In genomic region chr4:89949782-89950387, GRCh38 we compare ENCODE assay signal across 9 cellular contexts. TPM values are rescaled to one million over a fixed set of nuclear protein-coding genes. Genes with fewer than 3 reads are reported as not detected.
A peak's percentile ranks its signal among the peaks of the same experiment; 100 is the strongest.
DNase-seq lines count a peak whose midpoint lies in the region; ATAC-seq and TF ChIP-seq lines count a peak whose summit lies in the region.
"Had no signal": no experiment of that assay in that cellular context is flagged by ENCODE, and none has a peak within 500 bp of the region (broad histone marks: within the 10 kb centered on the region; RNA-seq: fewer than 3 reads in every experiment).

No MANE protein-coding gene starts in this region.

- ATAC-seq in RWPE2 (ENCODE audit: low read depth) (no peak), GM19351 (IDR thresholded peaks at IDR 0.05; ENCODE audit: unreplicated experiment) (no peak), GM18873 (IDR thresholded peaks at IDR 0.05; ENCODE audit: low FRiP score, unreplicated experiment) (no peak)

- no peak overlapping the region for H3K4me3 ChIP-seq in RWPE2 (ENCODE audit: severe bottlenecking)
- no peak overlapping the region for H3K4me3 ChIP-seq in neural progenitor cell

- no peaks in the 10 kb centered on the region for H3K27me3 ChIP-seq in RWPE2 (ENCODE audit: insufficient read depth, poor library complexity, severe bottlenecking)
- H3K27me3 ChIP-seq in neural progenitor cell, result no peaks in the 10 kb centered on the region

- H4K20me1 ChIP-seq in neural progenitor cell (ENCODE audit: low read depth), result no peaks in the 10 kb centered on the region

- H3K4me3 Mint-ChIP-seq in HFFc6 (no peak overlapping the region), neural progenitor cell (no peak overlapping the region)

- H3K36me3 Mint-ChIP-seq in HFFc6 (ENCODE audit: low read depth) (no peaks in the 10 kb centered on the region), neural progenitor cell (peaks cover 30% of the 10 kb centered on the region)

- no peak overlapping the region for H3K9ac ChIP-seq in neural progenitor cell

- H3K36me3 ChIP-seq in RWPE2 (ENCODE audit: low read depth) (no peaks in the 10 kb centered on the region), neural progenitor cell (no peaks in the 10 kb centered on the region)

- H2AFZ ChIP-seq in neural progenitor cell (replicated peaks), result no peak overlapping the region

- H3K9me3 Mint-ChIP-seq in HFFc6 (no peaks in the 10 kb centered on the region), neural progenitor cell (no peaks in the 10 kb centered on the region)

- H3K4me2 ChIP-seq in neural progenitor cell, result no peak overlapping the region

- H3K9me3 ChIP-seq in RWPE2 (ENCODE audit: severe bottlenecking), result no peaks in the 10 kb centered on the region
- H3K9me3 ChIP-seq in neural progenitor cell (ENCODE audit: low read depth), result no peaks in the 10 kb centered on the region

- H3K27ac Mint-ChIP-seq in HFFc6 (no peak overlapping the region), neural progenitor cell (no peak overlapping the region)

- no peaks in the 10 kb centered on the region for H3K4me1 ChIP-seq in RWPE2 (ENCODE audit: insufficient read depth, poor library complexity, severe bottlenecking)
- no peaks in the 10 kb centered on the region for H3K4me1 ChIP-seq in neural progenitor cell

- H3K27ac ChIP-seq in RWPE2 (ENCODE audit: poor library complexity, severe bottlenecking) (no peak overlapping the region), neural progenitor cell (no peak overlapping the region)

- no peaks in the 10 kb centered on the region for H3F3A ChIP-seq in neural progenitor cell (ENCODE audit: low read depth)

- DNase-seq in NCI-H1092 treated with DMSO at 0.1 percent for 48 hours (lab: John Stamatoyannopoulos, UW), result peak; percentile 5
- no peak for DNase-seq in NCI-H1092 (lab: John Stamatoyannopoulos, UW)
- no peak for DNase-seq in HFFc6
- DNase-seq in RWPE2 (ENCODE audit: low spot score), result no peak
- no peak for DNase-seq in neural progenitor cell (ENCODE audit: low spot score)
- DNase-seq in dermis blood vessel endothelial cell, result no peak
- DNase-seq: NCI-H2081 treated with DMSO at 0.1 percent for 48 hours had no signal

- no peaks in the 10 kb centered on the region for H3K79me2 ChIP-seq in neural progenitor cell (ENCODE audit: low read depth)

- H3K4me1 Mint-ChIP-seq in HFFc6 (ENCODE audit: low read depth) (no peaks in the 10 kb centered on the region), neural progenitor cell (no peaks in the 10 kb centered on the region)

- H3K27me3 Mint-ChIP-seq in HFFc6 (ENCODE audit: insufficient read depth), result no peaks in the 10 kb centered on the region
- H3K27me3 Mint-ChIP-seq in neural progenitor cell (ENCODE audit: insufficient read depth, low read depth), result no peaks in the 10 kb centered on the region

- peak; percentile 19; the same call in 1 of the 2 replicates for TF ChIP-seq CTCF in HFFc6 (IDR thresholded peaks at IDR 0.05)
- peak; percentile 68 for TF ChIP-seq CTCF in RWPE2 (IDR thresholded peaks at IDR 0.05; ENCODE audit: poor library complexity, severe bottlenecking)
- peak; percentile 48 for TF ChIP-seq CTCF in neural progenitor cell (IDR thresholded peaks at IDR 0.05)

RNA-seq across cellular contexts. Expression of gene MMRN1, which starts 55.2 kb away (rescaled TPM):
- total RNA-seq in HFFc6 (2021; fragmentation: NEBNext Ultra II Directional; extraction: Animal tissue kit (Norgen Biotek cat#: 25700)), result not detected
- total RNA-seq in neural progenitor cell (ENCODE audit: low replicate concordance), result 0.37 TPM in 2 replicates
- total RNA-seq in dermis blood vessel endothelial cell, result 2,743 and 3,766 TPM in 2 replicates

Comparison
In these comparisons a context has a peak if more than half of its experiments do, and no peak if none do; other contexts are left out.
1. RNA of gene MMRN1, which starts 55.2 kb away (total RNA-seq): 2,743 to 3,766 TPM in dermis blood vessel endothelial cell; 0.37 TPM in neural progenitor cell and not detected in HFFc6; every median in the first group is over 1,000 times any median in the second.
2. Peak in every context shown above with its lines, with median percentiles within 50 percentile points of each other: CTCF ChIP-seq.